ENCODE assay signal across 13 cellular contexts in genomic region chr1:110766336-110766647, GRCh38.
"Had no signal": no experiment of that assay in that cellular context is flagged by ENCODE, and none has a peak within 500 bp of the region (broad histone marks: within the 10 kb centered on the region; RNA-seq: fewer than 3 reads in every experiment).

No MANE protein-coding gene starts in this region.

- H3K27ac ChIP-seq: cardiac muscle cell, foreskin keratinocyte, spleen, thoracic aorta, upper lobe of left lung had no signal

- H3K36me3 Mint-ChIP-seq: activated naive CD8-positive, alpha-beta T cell treated with anti-CD3 and anti-CD28 coated beads for 36 hours; natural killer cell treated with Interleukin-12 subunit alpha and Interleukin-12 subunit beta and Interleukin-15 and Interleukin-18, amount 100 ng/mL, for 72 hours; stimulated activated naive B cell treated with anti-CD40 and anti-IgM and Interleukin-4, amounts not matched to agents 10 μg/mL and 1 μg/mL and 100 μg/mL, for 72 hours had no signal

- DNase-seq: amniotic stem cell; occipital lobe; spleen; stimulated activated naive B cell treated with anti-CD40 and anti-IgM and Interleukin-4, amounts not matched to agents 10 μg/mL and 1 μg/mL and 100 μg/mL, for 72 hours; upper lobe of left lung had no signal

- H3K27ac Mint-ChIP-seq: activated CD4-positive, alpha-beta T cell treated with anti-CD3 and anti-CD28 coated beads, Interleukin-2, amount 10 ng/mL, durations not matched to agents 24 days and 14 days; activated naive CD8-positive, alpha-beta T cell treated with anti-CD3 and anti-CD28 coated beads for 36 hours; activated T-helper 1 cell treated with anti-CD3 and anti-CD28 coated beads, Interleukin-12 subunit alpha, Interleukin-12 subunit beta, Interleukin-2, Interleukin-4 antibody, amounts not matched to agents 30 ng/mL and 10 ng/mL and 1 ng/mL, durations not matched to agents 14 hours and 24 hours and 36 hours; endodermal cell; stimulated activated naive B cell treated with anti-CD40 and anti-IgM and Interleukin-4, amounts not matched to agents 10 μg/mL and 1 μg/mL and 100 μg/mL, for 72 hours had no signal

- H3K4me3 ChIP-seq: cardiac muscle cell, spleen, thoracic aorta, upper lobe of left lung had no signal

- H3K4me1 ChIP-seq: foreskin keratinocyte had no signal

- H3K36me3 ChIP-seq: cardiac muscle cell, spleen, thoracic aorta, upper lobe of left lung had no signal

- H3K9me3 Mint-ChIP-seq: activated CD4-positive, alpha-beta T cell treated with anti-CD3 and anti-CD28 coated beads, Interleukin-2, amount 10 ng/mL, durations not matched to agents 24 days and 14 days; activated naive CD8-positive, alpha-beta T cell treated with anti-CD3 and anti-CD28 coated beads for 36 hours; activated T-helper 1 cell treated with anti-CD3 and anti-CD28 coated beads, Interleukin-12 subunit alpha, Interleukin-12 subunit beta, Interleukin-2, Interleukin-4 antibody, amounts not matched to agents 30 ng/mL and 10 ng/mL and 1 ng/mL, durations not matched to agents 14 hours and 24 hours and 36 hours; endodermal cell; natural killer cell treated with Interleukin-12 subunit alpha and Interleukin-12 subunit beta and Interleukin-15 and Interleukin-18, amount 100 ng/mL, for 72 hours; stimulated activated naive B cell treated with anti-CD40 and anti-IgM and Interleukin-4, amounts not matched to agents 10 μg/mL and 1 μg/mL and 100 μg/mL, for 72 hours had no signal

- H3K9me3 ChIP-seq: spleen, thoracic aorta, upper lobe of left lung had no signal

- H3K27me3 ChIP-seq: foreskin keratinocyte, upper lobe of left lung had no signal

- H3K4me3 Mint-ChIP-seq: activated naive CD8-positive, alpha-beta T cell treated with anti-CD3 and anti-CD28 coated beads for 36 hours; activated T-helper 1 cell treated with anti-CD3 and anti-CD28 coated beads, Interleukin-12 subunit alpha, Interleukin-12 subunit beta, Interleukin-2, Interleukin-4 antibody, amounts not matched to agents 30 ng/mL and 10 ng/mL and 1 ng/mL, durations not matched to agents 14 hours and 24 hours and 36 hours; endodermal cell; natural killer cell treated with Interleukin-12 subunit alpha and Interleukin-12 subunit beta and Interleukin-15 and Interleukin-18, amount 100 ng/mL, for 72 hours had no signal

- H3K4me1 Mint-ChIP-seq: activated naive CD8-positive, alpha-beta T cell treated with anti-CD3 and anti-CD28 coated beads for 36 hours; endodermal cell had no signal
